In genomic region chrX:155718964-155719586, GRCh38 we compare ENCODE assay signal across 15 cellular contexts.
DNase-seq lines count a peak whose midpoint lies in the region; FAIRE-seq and TF ChIP-seq lines count a peak whose summit lies in the region.
"Had no signal": no experiment of that assay in that cellular context is flagged by ENCODE, and none has a peak within 500 bp of the region (broad histone marks: within the 10 kb centered on the region; RNA-seq: fewer than 3 reads in every experiment).

No MANE protein-coding gene starts in this region.

- dilution Hi-C loops in mammary epithelial cell (cut with HindIII; ENCODE audit: low sequenced_read_pairs): no loop called here

- FAIRE-seq in H54 (lab: Jason Lieb, UNC) (peak; percentile 61), kidney (lab: Jason Lieb, UNC) (no peak)
- FAIRE-seq: astrocyte had no signal

- H3K9me3 ChIP-seq in mammary epithelial cell (replicated peaks; ENCODE audit: insufficient read depth, low read length) (peaks cover 19% of the 10 kb centered on the region), kidney (ENCODE audit: control insufficient read depth in 1 of 2, low read length in 2 of 2) (no peaks in the 10 kb centered on the region)

- in situ Hi-C loops in mammary epithelial cell (cut with MboI; ENCODE audit: low sequenced_read_pairs in 2 of 2): no loop called here

- H3K4me2 ChIP-seq in mammary epithelial cell (ENCODE audit: insufficient read depth, low read depth, low read length): no peak overlapping the region

- intact Hi-C loops in mammary epithelial cell (cut with micrococcal nuclease) (no loop called here), kidney (cut with DNase I) (no loop called here)

- CTCF ChIA-PET in mammary epithelial cell (lab: Charles Lee; ENCODE audit: low non-redundant PET): no interaction called here

- DNase-seq in H54 (ENCODE audit: insufficient read length, low spot score): no peak
- DNase-seq in mammary epithelial cell: peak; percentile 9
- DNase-seq in left kidney (ENCODE audit: low read depth, low spot score): peak; percentile 82
- peak; percentile 13 for DNase-seq in stromal cell of bone marrow (ENCODE audit: low read depth)
- no peak for DNase-seq in hypothalamus (lab: John Stamatoyannopoulos, UW)
- DNase-seq in kidney: no peak
- DNase-seq in activated gamma-delta T cell (lab: John Stamatoyannopoulos, UW): no peak
- DNase-seq: activated B cell treated with CpG ODN at 0.5 μM for 24 hours; activated CD8-positive, alpha-beta memory T cell treated with anti-CD3 and anti-CD28 coated beads, Interleukin-2, amount 10 ng/mL, durations not matched to agents 7 days and 5 days; CD4-positive, CD25-positive, alpha-beta regulatory T cell; HFFc6; naive thymus-derived CD4-positive, alpha-beta T cell; NCI-H1105; stimulated activated CD4-positive, alpha-beta T cell treated with anti-CD3 and anti-CD28 coated beads, Interleukin-2, amount 100 ng/mL, for 24 hours had no signal

- H3K4me1 ChIP-seq in mammary epithelial cell (ENCODE audit: insufficient read depth, low read length) (peaks cover 5% of the 10 kb centered on the region), kidney (ENCODE audit: control insufficient read depth in 1 of 2, insufficient read depth in 1 of 2, low read depth in 1 of 2, low read length in 2 of 2) (no peaks in the 10 kb centered on the region)

- TF ChIP-seq CTCF in mammary epithelial cell (conservative IDR thresholded peaks at IDR 0.05 in 1 of 2, IDR thresholded peaks at IDR 0.05 in 1 of 2; ENCODE audit: extremely low read depth in 1 of 2, insufficient read depth in 1 of 2, low read depth in 1 of 2, low read length in 2 of 2) (no peak), kidney (IDR thresholded peaks at IDR 0.05; ENCODE audit: borderline replicate concordance, extremely low read depth, insufficient read depth) (no peak)

- BruUV-seq in mammary epithelial cell (replicated peaks; lab: Mats Ljungman, UMichigan): no TSS peak

- H3K79me2 ChIP-seq in mammary epithelial cell (ENCODE audit: insufficient read depth, low read length): no peaks in the 10 kb centered on the region

- H3K4me3 ChIP-seq in mammary epithelial cell (replicated peaks in 1 of 3; ENCODE audit: insufficient read depth in 1 of 3, low read depth in 2 of 3, low read length in 3 of 3): no peak overlapping the region
- no peak overlapping the region for H3K4me3 ChIP-seq in kidney (ENCODE audit: low read length in 2 of 2)

- H3K27ac ChIP-seq in mammary epithelial cell (ENCODE audit: insufficient read depth, low read depth, low read length): no peak overlapping the region
- no peak overlapping the region for H3K27ac ChIP-seq in kidney (ENCODE audit: low read depth in 2 of 2, low read length in 2 of 2)

- H3K9ac ChIP-seq in mammary epithelial cell (ENCODE audit: insufficient read depth, low read length) (no peak overlapping the region), kidney (ENCODE audit: low read length in 2 of 2) (no peak overlapping the region)

- no peaks in the 10 kb centered on the region for H3K36me3 ChIP-seq in mammary epithelial cell (ENCODE audit: insufficient read depth, low read length)
- no peaks in the 10 kb centered on the region for H3K36me3 ChIP-seq in kidney (ENCODE audit: control insufficient read depth in 1 of 2, insufficient read depth in 2 of 2, low read length in 2 of 2)

- H3K27me3 ChIP-seq in mammary epithelial cell (ENCODE audit: insufficient read depth, low read length): no peaks in the 10 kb centered on the region

- no peak for TF ChIP-seq POLR2A in H54 (IDR thresholded peaks at IDR 0.05; ENCODE audit: low read depth, low read length)

- H2AFZ ChIP-seq in mammary epithelial cell (ENCODE audit: low read depth, low read length): no peak overlapping the region

- 17% methylated on average over 2 of the region's 4 CpGs for WGBS in mammary epithelial cell (ENCODE audit: low coverage, missing lambda C conversion rate)

- no peaks in the 10 kb centered on the region for H4K20me1 ChIP-seq in mammary epithelial cell (ENCODE audit: insufficient read depth, low read length)

Comparison
In these comparisons a context has a peak if more than half of its experiments do, and no peak if none do; other contexts are left out.
1. DNase-seq: peak in mammary epithelial cell (single experiment), left kidney (single experiment) and stromal cell of bone marrow (single experiment); none in H54 (single experiment), hypothalamus (0 of 51), kidney (single experiment) and activated gamma-delta T cell (single experiment).